17 cellular contexts compared by ENCODE assay signal in genomic region chr3:118526758-118527526, GRCh38.
DNase-seq lines count a peak whose midpoint lies in the region; ATAC-seq and FAIRE-seq lines count a peak whose summit lies in the region.
"Had no signal": no experiment of that assay in that cellular context is flagged by ENCODE, and none has a peak within 500 bp of the region (broad histone marks: within the 10 kb centered on the region; RNA-seq: fewer than 3 reads in every experiment).

No MANE protein-coding gene starts in this region.

- DNase-seq in superior temporal gyrus (ENCODE audit: extremely low spot score), result peak; percentile 55
- no peak for DNase-seq in HT-29 (ENCODE audit: low spot score)
- DNase-seq in NCI-H146 (lab: John Stamatoyannopoulos, UW), result no peak
- DNase-seq in HTR-8/SVneo (ENCODE audit: insufficient read length, low spot score), result no peak
- DNase-seq: CD4-positive, alpha-beta memory T cell; colonic mucosa; NCI-H1436 treated with DMSO at 0.1 percent for 48 hours; occipital lobe; SIG-M5; stimulated activated CD4-positive, alpha-beta T cell treated with anti-CD3 and anti-CD28 coated beads, Interleukin-12 subunit alpha, Interleukin-12 subunit beta, amount 100 ng/mL, for 4 hours; thyroid gland had no signal

- ATAC-seq in GM19025 (IDR thresholded peaks at IDR 0.05; ENCODE audit: low read depth, unreplicated experiment) (peak; percentile 61), HG02763 (IDR thresholded peaks at IDR 0.05; ENCODE audit: unreplicated experiment) (peak; percentile 79), HG03575 (IDR thresholded peaks at IDR 0.05; ENCODE audit: extremely low read depth, insufficient number of reproducible peaks, low FRiP score, unreplicated experiment) (peak; percentile 81)

- FAIRE-seq in HTR-8/SVneo (lab: Jason Lieb, UNC), result no peak
- FAIRE-seq: G401.6, GM19239, TTC549 had no signal
